In genomic region chr2:222310747-222311320, GRCh38 we compare ENCODE assay signal across 26 cellular contexts. TPM values are rescaled to one million over a fixed set of nuclear protein-coding genes. Genes with fewer than 3 reads are reported as not detected.
"Had no signal": no experiment of that assay in that cellular context is flagged by ENCODE, and none has a peak within 500 bp of the region (broad histone marks: within the 10 kb centered on the region; RNA-seq: fewer than 3 reads in every experiment).

No MANE protein-coding gene starts in this region.

- H3K27me3 ChIP-seq: ovary had no signal

- H3K4me3 Mint-ChIP-seq: central memory CD8-positive, alpha-beta T cell; stimulated activated naive CD8-positive, alpha-beta T cell treated with anti-CD3 and anti-CD28 coated beads, Interleukin-15, amount 100 ng/mL, for 72 hours had no signal

- H3K36me3 ChIP-seq: breast epithelium, left lung, neutrophil, ovary, prostate gland, tibial artery had no signal

- H3K9me3 Mint-ChIP-seq: central memory CD8-positive, alpha-beta T cell had no signal

- ATAC-seq: activated CD4-positive, CD25-positive, alpha-beta regulatory T cell treated with anti-CD3 and anti-CD28 coated beads, Interleukin-2, amount 50 U/mL, for 24 hours; activated naive CD4-positive, alpha-beta T cell treated with anti-CD3 and anti-CD28 coated beads, Interleukin-2, amount 50 U/mL, for 72 hours; esophagus mucosa; left lung; naive thymus-derived CD4-positive, alpha-beta T cell; right cardiac atrium; stimulated activated naive CD8-positive, alpha-beta T cell treated with anti-CD3 and anti-CD28 coated beads, Interleukin-15, amount 100 ng/mL, for 72 hours had no signal

- H3K27ac Mint-ChIP-seq: activated naive CD4-positive, alpha-beta T cell treated with anti-CD3 and anti-CD28 coated beads, Interleukin-2, amount 50 U/mL, for 72 hours had no signal

- H3K27ac ChIP-seq: breast epithelium, left lung, neutrophil, ovary, prostate gland, skin epidermis, tibial artery, VCaP had no signal

- H3K4me3 ChIP-seq: breast epithelium, left lung, lung, ovary, prostate gland, skin epidermis, tibial artery had no signal

- H3K9me3 ChIP-seq: left lung, neutrophil, prostate gland, tibial artery had no signal

- DNase-seq: activated CD4-positive, alpha-beta T cell treated with anti-CD3 and anti-CD28 coated beads, Interleukin-2, amount 50 U/mL, for 4 hours; activated gamma-delta T cell; effector memory CD4-positive, alpha-beta T cell; foreskin melanocyte; kidney glomerular epithelial cell; naive thymus-derived CD4-positive, alpha-beta T cell; ovary; right cardiac atrium; stimulated activated CD4-positive, alpha-beta T cell treated with anti-CD3 and anti-CD28 coated beads, Interleukin-1b, Interleukin-23, amount 100 ng/mL, for 48 hours; stimulated activated naive CD8-positive, alpha-beta T cell treated with anti-CD3 and anti-CD28 coated beads, Interleukin-15, amount 100 ng/mL, for 72 hours; tibial artery had no signal

RNA-seq across cellular contexts. Expression of gene PAX3, which starts 12.0 kb away (rescaled TPM):
- total RNA-seq: activated naive CD4-positive, alpha-beta T cell treated with anti-CD3 and anti-CD28 coated beads, Interleukin-2, amount 50 U/mL, for 72 hours; dermis microvascular lymphatic vessel endothelial cell; endothelial cell of umbilical vein; esophagus mucosa; left lung; lung; naive thymus-derived CD4-positive, alpha-beta T cell; ovary; prostate gland; T-helper 2 cell treated with Interferon-gamma antibody and Interleukin-4, amounts not matched to agents 100 ng/mL and 5 ng/mL, for 36 hours had no signal
- polyA plus RNA-seq: endothelial cell of umbilical vein; lung; naive thymus-derived CD4-positive, alpha-beta T cell; ovary; urinary bladder had no signal
